ENCODE assay signal across 8 cellular contexts in the genomic region with DNA sequence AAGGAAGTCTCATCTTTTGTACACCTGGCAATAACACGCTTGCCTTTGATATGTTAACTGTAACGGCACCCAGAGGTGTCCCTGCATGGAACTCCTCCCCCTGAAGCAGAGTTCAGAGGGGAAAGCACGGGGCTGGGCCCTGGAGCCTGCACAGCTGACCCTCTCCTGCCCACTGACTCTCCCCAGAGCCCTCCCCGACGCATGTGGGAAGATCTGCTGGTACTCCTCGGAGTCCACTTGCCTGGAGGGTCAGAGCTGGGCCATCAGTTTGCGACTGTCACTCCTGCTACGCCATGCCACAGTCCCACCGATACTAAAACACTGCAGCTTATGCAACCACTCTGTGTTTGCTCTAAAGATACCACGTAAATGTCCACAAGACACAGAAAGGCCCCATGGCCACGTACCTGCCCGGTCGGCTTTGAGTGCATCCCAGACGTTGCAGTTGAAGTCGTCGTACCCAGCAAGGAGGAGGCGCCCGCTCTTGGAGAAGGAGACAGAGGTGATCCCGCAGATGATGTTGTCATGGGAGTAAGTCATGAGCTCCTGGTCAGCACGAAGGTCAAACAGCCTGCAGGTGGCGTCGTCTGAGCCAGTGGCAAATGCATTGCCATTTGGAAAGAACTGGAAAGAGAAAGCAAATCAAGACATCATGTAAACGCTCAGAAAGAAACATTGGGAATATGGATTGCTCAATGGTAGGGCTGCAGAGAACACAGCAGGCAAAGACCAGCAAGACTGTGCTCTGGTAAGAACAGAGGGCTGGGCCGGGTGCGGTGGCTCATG. TPM values are rescaled to one million over a fixed set of nuclear protein-coding genes. Genes with fewer than 3 reads are reported as not detected.
DNase-seq lines count a peak whose midpoint lies in the region; ATAC-seq and TF ChIP-seq lines count a peak whose summit lies in the region.

No MANE protein-coding gene starts in this region.

- H3K9ac ChIP-seq in DND-41 (ENCODE audit: low read depth, low read length) (no peak overlapping the region), IMR-90 (ENCODE audit: low read depth, low read length) (no peak overlapping the region)

- TF ChIP-seq CTCF in DND-41 (IDR thresholded peaks at IDR 0.05; ENCODE audit: borderline replicate concordance, extremely low read depth, low read length, poor library complexity, severe bottlenecking) (peak; percentile 52), IMR-90 (conservative IDR thresholded peaks at IDR 0.05; ENCODE audit: low read depth, low read length) (peak; percentile 27), cardiac fibroblast (IDR thresholded peaks at IDR 0.05; ENCODE audit: low read depth, low read length) (peak; percentile 26)

- H4K8ac ChIP-seq in IMR-90 (ENCODE audit: low read depth in 2 of 2, low read length in 2 of 2): no peak overlapping the region

- no peak overlapping the region for H2BK20ac ChIP-seq in IMR-90 (ENCODE audit: low read depth, low read length)

- peaks cover 52 to 70% of the 10 kb centered on the region in 2 experiments for H3K79me1 ChIP-seq in IMR-90 (ENCODE audit: low read depth in 1 of 2, low read length in 2 of 2)

- no peaks in the 10 kb centered on the region for H3K9me1 ChIP-seq in IMR-90 (ENCODE audit: insufficient read depth, low read length)

- H3K23ac ChIP-seq in IMR-90 (ENCODE audit: low read depth, low read length): no peak overlapping the region

- POLR2A ChIA-PET in IMR-90 (lab: Charles Lee; ENCODE audit: unreplicated experiment): no interaction called here

- H3K4me3 ChIP-seq in DND-41 (ENCODE audit: low read depth in 1 of 2, low read length in 2 of 2): no peak overlapping the region
- H3K4me3 ChIP-seq in IMR-90 (ENCODE audit: insufficient read depth, low read depth, low read length): no peak overlapping the region
- H3K4me3 ChIP-seq in cardiac fibroblast (replicated peaks in 1 of 2; ENCODE audit: low read depth in 2 of 2, low read length in 2 of 2): no peak overlapping the region

- H2AK9ac ChIP-seq in IMR-90 (replicated peaks; ENCODE audit: low read depth, low read length, poor library complexity): no peak overlapping the region

- H3K36me3 ChIP-seq in DND-41 (ENCODE audit: insufficient read depth, low read length) (peaks cover 90% of the 10 kb centered on the region), IMR-90 (ENCODE audit: control insufficient read depth, insufficient read depth, low read length) (peaks cover 74% of the 10 kb centered on the region)

- H3K27ac ChIP-seq in DND-41 (ENCODE audit: low read length): no peak overlapping the region
- no peak overlapping the region for H3K27ac ChIP-seq in IMR-90 (ENCODE audit: insufficient read depth, low read length)

- dilution Hi-C loops in IMR-90 (cut with HindIII; ENCODE audit: low sequenced_read_pairs, unreplicated experiment): no loop called here

- DNase-seq in DND-41: no peak
- peak; percentile 42 for DNase-seq in IMR-90
- peak; percentile 52 to 58 for DNase-seq in cardiac fibroblast (ENCODE audit: low read depth in 2 of 2)
- no peak for DNase-seq in naive B cell
- no peak for DNase-seq in effector CD8-positive, alpha-beta T cell (lab: John Stamatoyannopoulos, UW)
- no peak for DNase-seq in NCI-H2227 (lab: John Stamatoyannopoulos, UW; ENCODE audit: unreplicated experiment)

- in situ Hi-C loops in IMR-90 (cut with MboI; ENCODE audit: low sequenced_read_pairs): loop anchor here (10.0 kb wide), 1 partner anchor 116 kb away; no protein-coding TSS in a partner anchor

- H3K4ac ChIP-seq in IMR-90 (ENCODE audit: low read depth, low read length): no peak overlapping the region

- H2AFZ ChIP-seq in DND-41 (ENCODE audit: low read depth, low read length) (no peak overlapping the region), IMR-90 (replicated peaks; ENCODE audit: low read length, poor library complexity) (no peak overlapping the region)

- no peak overlapping the region for H3K14ac ChIP-seq in IMR-90 (replicated peaks; ENCODE audit: low read depth, low read length)

- H3K27me3 ChIP-seq in DND-41 (ENCODE audit: insufficient read depth, low read length, poor library complexity) (no peaks in the 10 kb centered on the region), IMR-90 (ENCODE audit: control insufficient read depth, insufficient read depth, low read length) (no peaks in the 10 kb centered on the region)

- peaks cover 51% of the 10 kb centered on the region for H4K20me1 ChIP-seq in DND-41 (ENCODE audit: insufficient read depth, low read length)
- peaks cover 51% of the 10 kb centered on the region for H4K20me1 ChIP-seq in IMR-90 (ENCODE audit: insufficient read depth, low read length)

- H3K18ac ChIP-seq in IMR-90 (ENCODE audit: low read depth, low read length): no peak overlapping the region

- H2BK15ac ChIP-seq in IMR-90 (ENCODE audit: low read depth, low read length): no peak overlapping the region

- H3K9me3 ChIP-seq in DND-41 (ENCODE audit: insufficient read depth, low read length, severe bottlenecking): no peaks in the 10 kb centered on the region
- no peaks in the 10 kb centered on the region for H3K9me3 ChIP-seq in IMR-90 (ENCODE audit: control insufficient read depth, insufficient read depth, low read length)

- H3K9me3 Mint-ChIP-seq in naive B cell: no peaks in the 10 kb centered on the region

- H2AK5ac ChIP-seq in IMR-90 (ENCODE audit: low read depth, low read length): no peak overlapping the region

- ATAC-seq in DND-41 (ENCODE audit: insufficient read depth, low read depth): no peak
- peak; percentile 25; the same call in 1 of the 2 replicates for ATAC-seq in IMR-90 (ENCODE audit: low read depth)
- ATAC-seq in naive B cell (ENCODE audit: low read depth in 2 of 2): no peak
- no peak for ATAC-seq in HG03442 (IDR thresholded peaks at IDR 0.05; ENCODE audit: unreplicated experiment)
- ATAC-seq in GM18868 (IDR thresholded peaks at IDR 0.05; ENCODE audit: unreplicated experiment): no peak

- BruUV-seq in IMR-90 (replicated peaks; lab: Mats Ljungman, UMichigan): no TSS peak

- CTCF ChIA-PET in IMR-90 (lab: Yijun Ruan, JAX): interaction anchor here (0.7 kb wide), 1 partner anchor 120 kb away, joined by 3 read pairs; no protein-coding TSS in a partner anchor

- H3K4me2 ChIP-seq in DND-41 (ENCODE audit: insufficient read depth, low read length) (no peak overlapping the region), IMR-90 (ENCODE audit: low read depth, low read length) (no peak overlapping the region)

- no peak overlapping the region for H3K56ac ChIP-seq in IMR-90 (ENCODE audit: extremely low read depth, insufficient read depth, low read length)

- H2BK120ac ChIP-seq in IMR-90 (ENCODE audit: low read depth, low read length): no peak overlapping the region

- WGBS in IMR-90 (ENCODE audit: extremely low coverage in 2 of 2, insufficient read length in 1 of 2), 2 experiments: 91% methylated on average over 13 of the region's 25 CpGs; no CpG with 5 or more reads in 1 of the 2 experiments

- H3K36me3 Mint-ChIP-seq in naive B cell: peaks cover 14 to 19% of the 10 kb centered on the region in 2 donors

- H3K4me3 Mint-ChIP-seq in naive B cell: peak overlapping the region in 1 of 8 donors; percentile 22

- H3K4me1 ChIP-seq in DND-41 (ENCODE audit: insufficient read depth, low read length) (no peaks in the 10 kb centered on the region), IMR-90 (ENCODE audit: control insufficient read depth, insufficient read depth, low read length) (no peaks in the 10 kb centered on the region)

- H4K5ac ChIP-seq in IMR-90 (ENCODE audit: low read depth, low read length): no peak overlapping the region

- peaks cover 10 to 15% (median 14%) of the 10 kb centered on the region in 3 donors for H3K4me1 Mint-ChIP-seq in naive B cell

- H3K27me3 Mint-ChIP-seq in naive B cell: no peaks in the 10 kb centered on the region

- no peak for TF ChIP-seq RAD21 in IMR-90 (IDR thresholded peaks at IDR 0.05; ENCODE audit: low read length)

- H3K79me2 ChIP-seq in DND-41 (ENCODE audit: insufficient read depth, low read length): peaks cover 30% of the 10 kb centered on the region

- H3K27ac Mint-ChIP-seq in naive B cell: peak overlapping the region in 5 of 6 donors; percentile 66 to 88 (median 75)

- H4K91ac ChIP-seq in IMR-90 (ENCODE audit: insufficient read depth, low read depth, low read length): no peak overlapping the region

- TF ChIP-seq POLR2A in IMR-90 (IDR thresholded peaks at IDR 0.05; ENCODE audit: low read depth, low read length): no peak

- intact Hi-C loops in IMR-90 (cut with micrococcal nuclease): loop anchor here (2.0 to 5.0 kb wide), 2 partner anchors 98 to 118 kb away; no protein-coding TSS in a partner anchor

- no peak overlapping the region for H2BK5ac ChIP-seq in IMR-90 (ENCODE audit: low read depth, low read length, poor library complexity, severe bottlenecking)

TF ChIP-seq in IMR-90, 13 proteins besides CTCF, POLR2A, EP300 and RAD21:
- TF ChIP-seq CEBPB (IDR thresholded peaks at IDR 0.05; ENCODE audit: low read depth, low read length) (peak; percentile 39), MAZ (IDR thresholded peaks at IDR 0.05; ENCODE audit: borderline replicate concordance, low read depth, low read length) (no peak), RCOR1 (IDR thresholded peaks at IDR 0.05; ENCODE audit: insufficient replicate concordance, low read length) (no peak), FOS (IDR thresholded peaks at IDR 0.05; ENCODE audit: low read depth, low read length) (no peak), SMC3 (IDR thresholded peaks at IDR 0.05; ENCODE audit: low read depth, low read length) (0 out of 2 replicates have a peak, but pooled peaks have one; percentile 15)
- TF ChIP-seq, protein P1, sequence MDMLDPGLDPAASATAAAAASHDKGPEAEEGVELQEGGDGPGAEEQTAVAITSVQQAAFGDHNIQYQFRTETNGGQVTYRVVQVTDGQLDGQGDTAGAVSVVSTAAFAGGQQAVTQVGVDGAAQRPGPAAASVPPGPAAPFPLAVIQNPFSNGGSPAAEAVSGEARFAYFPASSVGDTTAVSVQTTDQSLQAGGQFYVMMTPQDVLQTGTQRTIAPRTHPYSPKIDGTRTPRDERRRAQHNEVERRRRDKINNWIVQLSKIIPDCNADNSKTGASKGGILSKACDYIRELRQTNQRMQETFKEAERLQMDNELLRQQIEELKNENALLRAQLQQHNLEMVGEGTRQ (IDR thresholded peaks at IDR 0.05; ENCODE audit: low read depth, low read length): no peak
TF ChIP-seq in IMR-90: peak in this region for 2.

RNA-seq across cellular contexts. Expression of a gene that starts 10.6 kb away (rescaled TPM):
- 12.5 and 13.6 TPM in 2 replicates for total RNA-seq in IMR-90 (2012; rRNA removed)
- polyA plus RNA-seq in IMR-90 (2012; rRNA removed): 56.1 and 57.5 TPM in 2 replicates
- 34.3 and 43.7 TPM in 2 replicates for polyA plus RNA-seq in IMR-90 (2012; cell fraction: cytosol; rRNA removed)
- polyA plus RNA-seq in IMR-90 (2012; cell fraction: nucleus; rRNA removed; ENCODE audit: low replicate concordance): 99.9 and 143 TPM in 2 replicates
- 10 to 100 TPM; 38.4 to 56.6 (median 44.5) TPM for polyA plus RNA-seq in naive B cell (ENCODE audit: low read depth in 6 of 6)

Comparison
In these comparisons a context has a peak if more than half of its experiments do, and no peak if none do; other contexts are left out.
1. DNase-seq: peak in IMR-90 (single experiment) and cardiac fibroblast (2 of 2); none in DND-41 (single experiment), naive B cell (single experiment), effector CD8-positive, alpha-beta T cell (single experiment) and NCI-H2227 (single experiment).
2. Peak in every context shown above with its lines, with median percentiles within 50 percentile points of each other: CTCF ChIP-seq.